In the genomic region with DNA sequence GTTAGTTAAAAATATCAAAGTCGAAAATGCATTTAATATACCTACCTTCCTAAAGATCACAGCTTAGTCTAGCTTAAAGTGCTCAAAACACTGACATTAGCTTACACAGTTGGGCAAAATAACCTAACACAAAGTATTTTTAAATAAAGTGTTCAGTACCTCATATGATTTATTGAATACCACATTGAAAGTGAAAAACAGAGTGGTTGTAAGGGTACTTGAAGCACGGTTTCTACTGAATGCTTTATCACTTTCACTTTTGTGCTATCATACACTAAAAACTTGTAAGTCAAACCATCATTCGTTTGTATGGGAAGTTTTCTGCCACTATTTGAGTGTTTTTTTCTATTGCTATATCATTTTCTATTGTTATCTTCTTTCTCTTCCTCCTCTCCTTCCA, we compare ENCODE assay signal across 21 cellular contexts. TPM values are rescaled to one million over a fixed set of nuclear protein-coding genes. Genes with fewer than 3 reads are reported as not detected.
DNase-seq lines count a peak whose midpoint lies in the region; ATAC-seq and TF ChIP-seq lines count a peak whose summit lies in the region.
"Had no signal": no experiment of that assay in that cellular context is flagged by ENCODE, and none has a peak within 500 bp of the region (broad histone marks: within the 10 kb centered on the region; RNA-seq: fewer than 3 reads in every experiment).

No MANE protein-coding gene starts in this region.

- H3K4me1 Mint-ChIP-seq in activated T-helper 17 cell treated with anti-CD3 and anti-CD28 coated beads, Interleukin-2, amount 50 U/mL, for 72 hours, result peaks cover 20% of the 10 kb centered on the region
- H3K4me1 Mint-ChIP-seq: stimulated activated memory B cell treated with anti-CD40 and anti-IgM and Interleukin-4, amounts not matched to agents 10 μg/mL and 1 μg/mL and 100 μg/mL, for 72 hours had no signal

- peaks cover 25% of the 10 kb centered on the region for H3K36me3 Mint-ChIP-seq in activated T-helper 17 cell treated with anti-CD3 and anti-CD28 coated beads, Interleukin-2, amount 50 U/mL, for 72 hours (ENCODE audit: low read depth)

- in situ Hi-C loops in GM13977 (cut with MboI; ENCODE audit: low pct_unique_long_range_greater_than_20kb, low sequenced_read_pairs, unreplicated experiment), result no loop called here

- peaks cover 9% of the 10 kb centered on the region for H3K9me3 Mint-ChIP-seq in activated T-helper 17 cell treated with anti-CD3 and anti-CD28 coated beads, Interleukin-2, amount 50 U/mL, for 72 hours

- H3K27ac Mint-ChIP-seq in activated T-helper 17 cell treated with anti-CD3 and anti-CD28 coated beads, Interleukin-2, amount 50 U/mL, for 72 hours, result no peak overlapping the region
- H3K27ac Mint-ChIP-seq: activated naive CD4-positive, alpha-beta T cell treated with anti-CD3 and anti-CD28 coated beads, Interleukin-2, amount 50 U/mL, for 24 hours; stimulated activated memory B cell treated with anti-CD40 and anti-IgM and Interleukin-4, amounts not matched to agents 10 μg/mL and 1 μg/mL and 100 μg/mL, for 72 hours had no signal

- H3K4me3 ChIP-seq in coronary artery, result no peak overlapping the region
- H3K4me3 ChIP-seq: heart left ventricle, K562 had no signal

- no peak overlapping the region for H3K4me3 Mint-ChIP-seq in activated T-helper 17 cell treated with anti-CD3 and anti-CD28 coated beads, Interleukin-2, amount 50 U/mL, for 72 hours
- H3K4me3 Mint-ChIP-seq: activated naive CD4-positive, alpha-beta T cell treated with anti-CD3 and anti-CD28 coated beads, Interleukin-2, amount 50 U/mL, for 24 hours; stimulated activated memory B cell treated with anti-CD40 and anti-IgM and Interleukin-4, amounts not matched to agents 10 μg/mL and 1 μg/mL and 100 μg/mL, for 72 hours had no signal

- DNase-seq in GM13977 (ENCODE audit: low spot score) (peak; percentile 27), mesenteric fat pad (ENCODE audit: low spot score) (no peak), coronary artery (ENCODE audit: low spot score) (no peak)
- no peak for DNase-seq in stimulated activated CD4-positive, alpha-beta T cell treated with anti-CD3 and anti-CD28 coated beads, Interleukin-4, amount 100 ng/mL, for 24 hours
- no peak for DNase-seq in activated effector memory CD4-positive, alpha-beta T cell treated with Interleukin-2 at 50 U/mL for 16 hours
- DNase-seq: activated CD8-positive, alpha-beta memory T cell treated with anti-CD3 and anti-CD28 coated beads for 24 hours; BE2C; DMS79 treated with DMSO at 0.1 percent for 48 hours; heart left ventricle; left cardiac atrium; NCI-H1417; NCI-H510A treated with DMSO at 0.1 percent for 48 hours; RPMI8226; T-helper 9 cell had no signal

- no peak overlapping the region for H3K27ac ChIP-seq in coronary artery
- H3K27ac ChIP-seq: heart left ventricle had no signal

- no peaks in the 10 kb centered on the region for H3K27me3 Mint-ChIP-seq in activated T-helper 17 cell treated with anti-CD3 and anti-CD28 coated beads, Interleukin-2, amount 50 U/mL, for 72 hours
- H3K27me3 Mint-ChIP-seq: activated naive CD4-positive, alpha-beta T cell treated with anti-CD3 and anti-CD28 coated beads, Interleukin-2, amount 50 U/mL, for 24 hours; stimulated activated memory B cell treated with anti-CD40 and anti-IgM and Interleukin-4, amounts not matched to agents 10 μg/mL and 1 μg/mL and 100 μg/mL, for 72 hours had no signal

- no peak for TF ChIP-seq CTCF in GM13977 (IDR thresholded peaks at IDR 0.05; ENCODE audit: extremely low read depth, insufficient read depth, missing control alignments)
- no peak for TF ChIP-seq CTCF in coronary artery (IDR thresholded peaks at IDR 0.05)

- ATAC-seq in GM19452 (IDR thresholded peaks at IDR 0.05; ENCODE audit: unreplicated experiment) (peak; percentile 65), HG03097 (IDR thresholded peaks at IDR 0.05; ENCODE audit: low FRiP score, unreplicated experiment) (peak; percentile 78)
- ATAC-seq in activated T-helper 17 cell treated with anti-CD3 and anti-CD28 coated beads, Interleukin-2, amount 50 U/mL, for 72 hours (replicated peaks), result peak; percentile 38
- ATAC-seq: esophagus mucosa; heart left ventricle; K562; left cardiac atrium; stimulated activated memory B cell treated with anti-CD40 and anti-IgM and Interleukin-4, amounts not matched to agents 10 μg/mL and 1 μg/mL and 100 μg/mL, for 72 hours had no signal

RNA-seq across cellular contexts. Expression of a gene that starts 36.6 kb away (rescaled TPM):
- total RNA-seq in activated T-helper 17 cell treated with anti-CD3 and anti-CD28 coated beads, Interleukin-2, amount 50 U/mL, for 72 hours, result 10 to 100 TPM; 49.6 to 49.7 TPM
- 35.2 TPM for total RNA-seq in mesenteric fat pad
